7 cellular contexts compared by ENCODE assay signal in genomic region chr3:8813411-8813810, GRCh38.
"Had no signal": no experiment of that assay in that cellular context is flagged by ENCODE, and none has a peak within 500 bp of the region (broad histone marks: within the 10 kb centered on the region; RNA-seq: fewer than 3 reads in every experiment).

No MANE protein-coding gene starts in this region.

- H3K4me3 Mint-ChIP-seq: GM23338, H9 had no signal

- H3K4me1 Mint-ChIP-seq: GM23338, H9 had no signal

- H3K4me2 ChIP-seq: GM23338 had no signal

- H3K4me3 ChIP-seq: GM23338 had no signal

- H2AFZ ChIP-seq: GM23338 had no signal

- DNase-seq: H9, HCEC 1CT, IMR-90 had no signal

- H3K27ac Mint-ChIP-seq: GM23338, H9 had no signal

- FAIRE-seq: H1, H54, HTR-8/SVneo had no signal
